9 cellular contexts compared by ENCODE assay signal in genomic region chr9:117073539-117074336, GRCh38.
DNase-seq lines count a peak whose midpoint lies in the region; ATAC-seq, FAIRE-seq and TF ChIP-seq lines count a peak whose summit lies in the region.
"Had no signal": no experiment of that assay in that cellular context is flagged by ENCODE, and none has a peak within 500 bp of the region (broad histone marks: within the 10 kb centered on the region; RNA-seq: fewer than 3 reads in every experiment).

No MANE protein-coding gene starts in this region.

- POLR2A ChIA-PET in K562 (lab: Yijun Ruan, JAX), result no interaction called here

- TF ChIP-seq POLR2A in K562 (conservative IDR thresholded peaks at IDR 0.05), result no peak

- H3K27ac ChIP-seq in K562 (ENCODE audit: extremely low read depth, low read depth, low read length) (no peak overlapping the region), neural cell (ENCODE audit: low read length) (no peak overlapping the region)

- under 1% methylated on average over 11 of the region's 11 CpGs for WGBS in K562 (ENCODE audit: insufficient coverage, low coverage, missing lambda C conversion rate)

- no peaks in the 10 kb centered on the region for H3F3A ChIP-seq in neural cell (ENCODE audit: insufficient read depth, low read length, poor library complexity, severe bottlenecking)

- H3K9me1 ChIP-seq in K562 (ENCODE audit: control insufficient read depth, insufficient read depth, low read length), result no peaks in the 10 kb centered on the region

- H3K4me2 ChIP-seq in K562 (ENCODE audit: insufficient read depth, low read length) (no peak overlapping the region), neural cell (ENCODE audit: low read length) (no peak overlapping the region)

- BruUV-seq in K562 (replicated peaks; lab: Mats Ljungman, UMichigan), result no TSS peak

- H3K79me2 ChIP-seq in K562 (ENCODE audit: control insufficient read depth, insufficient read depth, low read length), result no peaks in the 10 kb centered on the region
- no peaks in the 10 kb centered on the region for H3K79me2 ChIP-seq in neural cell (replicated peaks; ENCODE audit: insufficient read depth, low read length)

- CTCF ChIA-PET in K562 (lab: Yijun Ruan, JAX; ENCODE audit: low intra/inter-chr PET ratio), result no interaction called here

- 0 out of 2 replicates have a peak, but pooled peaks have one; percentile 13 for TF ChIP-seq CTCF in LNCAP (IDR thresholded peaks at IDR 0.05)
- TF ChIP-seq CTCF in K562 (IDR thresholded peaks at IDR 0.05 in 2 of 3, conservative IDR thresholded peaks at IDR 0.05 in 1 of 3; ENCODE audit: insufficient read depth in 2 of 3, low read depth in 1 of 3, low read length in 3 of 3), result peak in 1 of 3 experiments; percentile 48; a peak in 2 of 6 replicates
- TF ChIP-seq CTCF in neural cell (IDR thresholded peaks at IDR 0.05; ENCODE audit: poor library complexity, severe bottlenecking), result peak; percentile 61

- ATAC-seq in K562, result no peak
- ATAC-seq in HG03460 (IDR thresholded peaks at IDR 0.05; ENCODE audit: unreplicated experiment), result no peak
- ATAC-seq in GM21825 (IDR thresholded peaks at IDR 0.05; ENCODE audit: unreplicated experiment), result no peak

- H3K36me3 ChIP-seq in K562 (ENCODE audit: control insufficient read depth, insufficient read depth, low read length), result no peaks in the 10 kb centered on the region
- H3K36me3 ChIP-seq in neural cell (ENCODE audit: insufficient read depth, low read length), result no peaks in the 10 kb centered on the region

- H2AFZ ChIP-seq in K562 (ENCODE audit: low read depth, low read length) (no peak overlapping the region), neural cell (ENCODE audit: low read depth, low read length) (no peak overlapping the region)

- no peaks in the 10 kb centered on the region for H3K4me1 ChIP-seq in K562 (replicated peaks in 1 of 2; ENCODE audit: control insufficient read depth in 2 of 2, insufficient read depth in 2 of 2, low read length in 2 of 2)

- no peak for TF ChIP-seq EP300 in K562 (IDR thresholded peaks at IDR 0.05; ENCODE audit: low read length)
- TF ChIP-seq EP300 in neural cell (conservative IDR thresholded peaks at IDR 0.05; ENCODE audit: poor library complexity, severe bottlenecking), result no peak

- TF ChIP-seq RAD21 in K562 (CRISPR knock-in tag; conservative IDR thresholded peaks at IDR 0.05 in 1 of 2, IDR thresholded peaks at IDR 0.05 in 1 of 2), result peak in 1 of 2 experiments; percentile 46; a peak in 3 of 4 replicates
- peak; percentile 61 for TF ChIP-seq RAD21 in neural cell (conservative IDR thresholded peaks at IDR 0.05)

- H3K27me3 ChIP-seq in K562 (ENCODE audit: control insufficient read depth in 2 of 2, insufficient read depth in 2 of 2, low read length in 2 of 2), result no peaks in the 10 kb centered on the region
- H3K27me3 ChIP-seq in neural cell (ENCODE audit: insufficient read depth, low read depth, low read length), result no peaks in the 10 kb centered on the region

- intact Hi-C loops in K562 (cut with micrococcal nuclease), result no loop called here

- in situ Hi-C loops in K562 (cut with MboI), result no loop called here

- FAIRE-seq in K562 (lab: Jason Lieb, UNC), result no peak

- H3K9me2 ChIP-seq in neural cell (ENCODE audit: insufficient read depth, low read length), result no peaks in the 10 kb centered on the region

- H3K9me3 ChIP-seq in K562 (replicated peaks; ENCODE audit: control insufficient read depth, insufficient read depth, low read depth, low read length) (no peaks in the 10 kb centered on the region), neural cell (ENCODE audit: low read length) (no peaks in the 10 kb centered on the region)

- H4K20me1 ChIP-seq in K562 (replicated peaks; ENCODE audit: control insufficient read depth, insufficient read depth, low read length) (no peaks in the 10 kb centered on the region), neural cell (ENCODE audit: insufficient read depth) (no peaks in the 10 kb centered on the region)

- H3K4me3 ChIP-seq in K562 (no peak overlapping the region), neural cell (ENCODE audit: low read length) (no peak overlapping the region)

- DNase-seq in NCI-H2107 treated with DMSO at 0.1 percent for 48 hours (lab: John Stamatoyannopoulos, UW; ENCODE audit: unreplicated experiment) (peak; percentile 28), NCI-H2107 (lab: John Stamatoyannopoulos, UW) (no peak), K562 (ENCODE audit: extremely low read depth in 1 of 4, low spot score in 3 of 4) (peak; percentile 10 to 29 (median 16)), middle frontal gyrus (ENCODE audit: extremely low spot score, low spot score) (no peak)
- DNase-seq: naive B cell had no signal

- H3K9ac ChIP-seq in K562 (ENCODE audit: insufficient read depth in 1 of 2, low read depth in 2 of 2, low read length in 2 of 2), result no peak overlapping the region
- H3K9ac ChIP-seq in neural cell (ENCODE audit: low read length), result no peak overlapping the region

TF ChIP-seq in K562, 482 proteins besides CTCF, POLR2A, EP300 and RAD21:
- TF ChIP-seq CBX2 (IDR thresholded peaks at IDR 0.05; ENCODE audit: insufficient read depth, low read length, poor library complexity, severe bottlenecking) (no peak), ZNF24 (IDR thresholded peaks at IDR 0.05) (peak; percentile 82), SPI1 (IDR thresholded peaks at IDR 0.05; ENCODE audit: borderline replicate concordance, low read depth, low read length) (no peak)

TF ChIP-seq in neural cell, 6 proteins besides CTCF, POLR2A, EP300 and RAD21:
- TF ChIP-seq TAF1 (IDR thresholded peaks at IDR 0.05; ENCODE audit: low read depth) (no peak), SMC3 (conservative IDR thresholded peaks at IDR 0.05; ENCODE audit: poor library complexity) (peak; percentile 62)

Comparison
In these comparisons a context has a peak if more than half of its experiments do, and no peak if none do; other contexts are left out.
1. DNase-seq: peak in NCI-H2107 treated with DMSO at 0.1 percent for 48 hours (single experiment) and K562 (4 of 4); none in NCI-H2107 (single experiment) and middle frontal gyrus (single experiment).